ENCODE assay signal across 21 cellular contexts in the genomic region with DNA sequence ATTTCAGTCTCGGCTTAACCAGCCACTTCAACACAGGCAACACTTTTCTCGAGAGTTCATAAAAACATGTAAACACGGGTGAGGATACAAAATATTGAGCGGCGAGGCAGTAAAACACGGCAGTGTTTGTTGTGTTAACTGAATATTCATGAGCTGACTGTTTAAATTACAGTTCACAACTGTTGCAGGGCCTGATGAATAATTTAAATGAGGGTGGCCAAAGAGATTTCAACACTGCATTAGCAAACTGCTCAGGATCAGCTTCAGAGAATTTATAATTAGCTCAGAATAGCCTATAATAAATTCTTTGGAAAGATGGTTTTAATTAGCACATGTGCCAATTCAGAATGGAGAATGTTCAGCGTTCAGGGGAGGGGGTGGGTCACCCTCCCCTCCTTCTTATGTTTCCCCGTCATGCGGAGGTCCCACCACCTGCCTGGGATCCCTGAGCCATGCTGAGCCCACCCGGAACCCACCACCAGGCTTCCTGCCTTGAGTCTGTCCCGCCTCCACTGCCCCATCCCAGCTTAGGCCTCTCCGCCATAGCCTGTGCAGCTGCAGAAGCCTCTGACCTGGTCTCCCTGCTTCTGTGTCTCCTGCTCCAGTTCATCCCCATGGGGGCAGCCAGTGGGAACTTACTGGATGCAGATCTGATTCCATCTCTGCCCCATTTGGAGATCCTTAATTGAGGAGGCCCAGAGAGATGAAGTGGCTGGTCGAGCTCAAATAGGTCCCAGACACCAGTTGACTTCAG.
DNase-seq lines count a peak whose midpoint lies in the region; ATAC-seq lines count a peak whose summit lies in the region.
"Had no signal": no experiment of that assay in that cellular context is flagged by ENCODE, and none has a peak within 500 bp of the region (broad histone marks: within the 10 kb centered on the region; RNA-seq: fewer than 3 reads in every experiment).

No MANE protein-coding gene starts in this region.

- no peaks in the 10 kb centered on the region for H4K20me1 ChIP-seq in Karpas-422 (ENCODE audit: insufficient read depth, low read depth, low read length)

- H3K27me3 ChIP-seq in Karpas-422 (ENCODE audit: low read length) (no peaks in the 10 kb centered on the region), H7 (ENCODE audit: control insufficient read depth, insufficient read depth, low read length) (no peaks in the 10 kb centered on the region)
- H3K27me3 ChIP-seq: gastrocnemius medialis had no signal

- H3K4me3 ChIP-seq in Karpas-422 (ENCODE audit: low read length) (no peak overlapping the region), H7 (ENCODE audit: insufficient read depth, low read depth, low read length) (no peak overlapping the region)
- H3K4me3 ChIP-seq: A549, gastrocnemius medialis had no signal

- no peaks in the 10 kb centered on the region for H3K9me3 ChIP-seq in Karpas-422 (ENCODE audit: low read length)
- H3K9me3 ChIP-seq: A549, gastrocnemius medialis had no signal

- no peak for ATAC-seq in stimulated activated naive CD8-positive, alpha-beta T cell treated with anti-CD3 and anti-CD28 coated beads, Interleukin-15, Interleukin-2, amounts not matched to agents 100 U/mL and 50 U/mL, for 24 hours
- ATAC-seq: A549; gastrocnemius medialis; naive thymus-derived CD8-positive, alpha-beta T cell; Panc1 had no signal

- peak overlapping the region; percentile 94 for H3K27ac ChIP-seq in Karpas-422 (ENCODE audit: low read length)
- H3K27ac ChIP-seq: A549, gastrocnemius medialis, parathyroid adenoma had no signal

- peak; percentile 54 for DNase-seq in activated CD8-positive, alpha-beta memory T cell treated with anti-CD3 and anti-CD28 coated beads for 24 hours
- DNase-seq in activated CD8-positive, alpha-beta memory T cell treated with anti-CD3 and anti-CD28 coated beads, Interleukin-2, amount 50 U/mL, for 4 hours = no peak
- DNase-seq in Karpas-422 (no peak), fibroblast of gingiva (ENCODE audit: low read depth) (peak; percentile 81), activated T-cell treated with anti-CD3 and anti-CD28 coated beads for 4 hours (no peak), H7 (no peak), CD1c-positive myeloid dendritic cell (ENCODE audit: extremely low spot score) (no peak)
- peak; percentile 1 for DNase-seq in stimulated activated naive CD8-positive, alpha-beta T cell treated with anti-CD3 and anti-CD28 coated beads, Interleukin-15, Interleukin-2, amounts not matched to agents 100 U/mL and 50 U/mL, for 24 hours
- DNase-seq: activated CD4-positive, CD25-positive, alpha-beta regulatory T cell; anterior cingulate cortex; CD4-positive, alpha-beta T cell; gastrocnemius medialis; kidney glomerular epithelial cell; mesendoderm; MM.1S; NCI-H226; stimulated activated CD4-positive, alpha-beta T cell treated with anti-CD3 and anti-CD28 coated beads, Interleukin-2, amount 100 ng/mL, for 48 hours had no signal

- H3K36me3 ChIP-seq in Karpas-422 (ENCODE audit: insufficient read depth, low read length) (peaks cover 5% of the 10 kb centered on the region; the same call in 1 of the 2 replicates), H7 (replicated peaks; ENCODE audit: control insufficient read depth, insufficient read depth, low read length) (no peaks in the 10 kb centered on the region)
- H3K36me3 ChIP-seq: gastrocnemius medialis had no signal

- H3K9ac ChIP-seq in Karpas-422 (ENCODE audit: low read length) = peak overlapping the region; percentile 32; the same call in 1 of the 2 replicates
- H3K9ac ChIP-seq: parathyroid adenoma had no signal

- peaks cover 96% of the 10 kb centered on the region for H3K4me1 ChIP-seq in Karpas-422 (ENCODE audit: low read length)
- H3K4me1 ChIP-seq: A549, gastrocnemius medialis, parathyroid adenoma had no signal

- no peak overlapping the region for H2AFZ ChIP-seq in Karpas-422 (ENCODE audit: low read length)
- H2AFZ ChIP-seq: parathyroid adenoma had no signal

- H3K4me2 ChIP-seq in Karpas-422 (ENCODE audit: low read depth, low read length, poor library complexity, severe bottlenecking) = peak overlapping the region; percentile 18
- H3K4me2 ChIP-seq: A549 had no signal

- H3K79me2 ChIP-seq in Karpas-422 (ENCODE audit: low read length) = peaks cover 82% of the 10 kb centered on the region
- H3K79me2 ChIP-seq: parathyroid adenoma had no signal

- no peaks in the 10 kb centered on the region for H3K9me2 ChIP-seq in Karpas-422 (replicated peaks; ENCODE audit: insufficient read depth, low read length)

Comparison
In these comparisons a context has a peak if more than half of its experiments do, and no peak if none do; other contexts are left out.
1. DNase-seq: peak in activated CD8-positive, alpha-beta memory T cell treated with anti-CD3 and anti-CD28 coated beads for 24 hours (single experiment), fibroblast of gingiva (single experiment) and stimulated activated naive CD8-positive, alpha-beta T cell treated with anti-CD3 and anti-CD28 coated beads, Interleukin-15, Interleukin-2, amounts not matched to agents 100 U/mL and 50 U/mL, for 24 hours (single experiment); none in activated CD8-positive, alpha-beta memory T cell treated with anti-CD3 and anti-CD28 coated beads, Interleukin-2, amount 50 U/mL, for 4 hours (single experiment), Karpas-422 (single experiment), activated T-cell treated with anti-CD3 and anti-CD28 coated beads for 4 hours (single experiment), H7 (single experiment) and CD1c-positive myeloid dendritic cell (single experiment).